Comparison of ENCODE assay signal across 1 cellular context in genomic region chr2:55693181-55694125, GRCh38.
TF ChIP-seq lines count a peak whose summit lies in the region.

PNPT1 (minus strand) TSS chr2:55693844; CDS start chr2:55693823, 21 bp downstream.

TF ChIP-seq in HepG2, 621 proteins besides CTCF, POLR2A, EP300 and RAD21 (continued from another document and continues in another):
- TF ChIP-seq, protein P1, sequence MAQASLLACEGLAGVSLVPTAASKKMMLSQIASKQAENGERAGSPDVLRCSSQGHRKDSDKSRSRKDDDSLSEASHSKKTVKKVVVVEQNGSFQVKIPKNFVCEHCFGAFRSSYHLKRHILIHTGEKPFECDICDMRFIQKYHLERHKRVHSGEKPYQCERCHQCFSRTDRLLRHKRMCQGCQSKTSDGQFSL (CRISPR knock-in tag; IDR thresholded peaks at IDR 0.05): no peak
- TF ChIP-seq ZC3H13 (CRISPR knock-in tag; IDR thresholded peaks at IDR 0.05): peak; percentile 76; the same call in 1 of the 2 replicates
- TF ChIP-seq ZNF589 (CRISPR knock-in tag; conservative IDR thresholded peaks at IDR 0.05): peak; percentile 88
- TF ChIP-seq THAP9 (CRISPR knock-in tag; IDR thresholded peaks at IDR 0.05; ENCODE audit: borderline replicate concordance): peak; percentile 90; the same call in 1 of the 2 replicates
- TF ChIP-seq ZNF547 (CRISPR knock-in tag; IDR thresholded peaks at IDR 0.05): peak; percentile 91
- TF ChIP-seq, protein P2, sequence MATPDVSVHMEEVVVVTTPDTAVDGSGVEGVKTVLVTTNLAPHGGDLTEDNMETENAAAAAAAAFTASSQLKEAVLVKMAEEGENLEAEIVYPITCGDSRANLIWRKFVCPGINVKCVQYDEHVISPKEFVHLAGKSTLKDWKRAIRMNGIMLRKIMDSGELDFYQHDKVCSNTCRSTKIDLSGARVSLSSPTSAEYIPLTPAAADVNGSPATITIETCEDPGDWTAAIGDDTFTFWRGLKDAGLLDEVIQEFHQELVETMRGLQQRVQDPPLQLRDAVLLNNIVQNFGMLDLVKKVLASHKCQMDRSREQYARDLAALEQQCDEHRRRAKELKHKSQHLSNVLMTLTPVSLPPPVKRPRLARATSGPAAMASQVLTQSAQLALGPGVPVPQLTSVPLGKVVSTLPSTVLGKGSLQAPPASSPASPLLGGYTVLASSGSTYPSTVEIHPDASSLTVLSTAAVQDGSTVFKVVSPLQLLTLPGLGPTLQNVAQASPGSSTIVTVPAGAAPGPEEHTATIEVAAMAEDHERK (CRISPR knock-in tag; IDR thresholded peaks at IDR 0.05; ENCODE audit: low read depth): peak; percentile 61
- TF ChIP-seq ZIK1 (CRISPR knock-in tag; IDR thresholded peaks at IDR 0.05; ENCODE audit: borderline replicate concordance, low read depth): peak; percentile 77; the same call in 1 of the 2 replicates
- TF ChIP-seq TEAD3 (CRISPR knock-in tag; optimal IDR thresholded peaks at IDR 0.05; ENCODE audit: borderline replicate concordance): peak; percentile 80
- 0 out of 2 replicates have a peak, but pooled peaks have one; percentile 17 for TF ChIP-seq KDM1A (CRISPR knock-in tag; IDR thresholded peaks at IDR 0.05)
- TF ChIP-seq RELA (CRISPR knock-in tag; IDR thresholded peaks at IDR 0.05): peak; percentile 85
- TF ChIP-seq ZNF263 (CRISPR knock-in tag; IDR thresholded peaks at IDR 0.05): peak; percentile 52
- peak; percentile 88 for TF ChIP-seq ARHGAP35 (CRISPR knock-in tag; IDR thresholded peaks at IDR 0.05; ENCODE audit: borderline replicate concordance)
- TF ChIP-seq FOSL1 (CRISPR knock-in tag; IDR thresholded peaks at IDR 0.05; ENCODE audit: borderline replicate concordance): no peak
- peak; percentile 89 for TF ChIP-seq RBFOX2 (IDR thresholded peaks at IDR 0.05; ENCODE audit: low read depth, low read length)
- TF ChIP-seq RFXANK (CRISPR knock-in tag; IDR thresholded peaks at IDR 0.05): peak; percentile 68; the same call in 1 of the 2 replicates
- peak; percentile 26; the same call in 1 of the 2 replicates for TF ChIP-seq KDM6A (CRISPR knock-in tag; IDR thresholded peaks at IDR 0.05; ENCODE audit: low read depth)
- TF ChIP-seq ZNF549 (CRISPR knock-in tag; IDR thresholded peaks at IDR 0.05): no peak
- TF ChIP-seq TBX3 (IDR thresholded peaks at IDR 0.05; ENCODE audit: borderline replicate concordance): no peak
- no peak for TF ChIP-seq ZNF652 (CRISPR knock-in tag; IDR thresholded peaks at IDR 0.05; ENCODE audit: borderline replicate concordance, low read depth)
- TF ChIP-seq YY1 (IDR thresholded peaks at IDR 0.05; ENCODE audit: insufficient read depth, insufficient replicate concordance, low read depth, low read length): peak; percentile 99
- 0 out of 2 replicates have a peak, but pooled peaks have one; percentile 57 for TF ChIP-seq THYN1 (CRISPR knock-in tag; IDR thresholded peaks at IDR 0.05; ENCODE audit: borderline replicate concordance, low read depth)
- TF ChIP-seq MYC (CRISPR knock-in tag; IDR thresholded peaks at IDR 0.05; ENCODE audit: borderline replicate concordance): peak; percentile 100
- peak; percentile 69; the same call in 1 of the 2 replicates for TF ChIP-seq SIN3B (IDR thresholded peaks at IDR 0.05; ENCODE audit: low read length)
- no peak for TF ChIP-seq MLXIP (CRISPR knock-in tag; IDR thresholded peaks at IDR 0.05; ENCODE audit: borderline replicate concordance)
- TF ChIP-seq PAX8 (CRISPR knock-in tag; IDR thresholded peaks at IDR 0.05; ENCODE audit: borderline replicate concordance): no peak
- peak; percentile 86 for TF ChIP-seq ZNF709 (CRISPR knock-in tag; IDR thresholded peaks at IDR 0.05)
- peak; percentile 91 for TF ChIP-seq SPEN (CRISPR knock-in tag; IDR thresholded peaks at IDR 0.05; ENCODE audit: low read depth)
- no peak for TF ChIP-seq ZNF460 (CRISPR knock-in tag; IDR thresholded peaks at IDR 0.05; ENCODE audit: borderline replicate concordance)
- peak; percentile 92 for TF ChIP-seq ELF1 (CRISPR knock-in tag; IDR thresholded peaks at IDR 0.05)
- no peak for TF ChIP-seq ZNF10 (CRISPR knock-in tag; IDR thresholded peaks at IDR 0.05; ENCODE audit: borderline replicate concordance, low read depth)
- TF ChIP-seq KLF13 (CRISPR knock-in tag; IDR thresholded peaks at IDR 0.05): peak; percentile 53; the same call in 1 of the 2 replicates
- no peak for TF ChIP-seq ZNF343 (CRISPR knock-in tag; IDR thresholded peaks at IDR 0.05)
- TF ChIP-seq ZBTB37 (CRISPR knock-in tag; IDR thresholded peaks at IDR 0.05): no peak
- TF ChIP-seq CENPBD1 (CRISPR knock-in tag; IDR thresholded peaks at IDR 0.05; ENCODE audit: borderline replicate concordance, low read depth): no peak; the same call in 1 of the 2 replicates
- peak; percentile 99 for TF ChIP-seq NR0B2 (CRISPR knock-in tag; IDR thresholded peaks at IDR 0.05)
- TF ChIP-seq, protein P3, sequence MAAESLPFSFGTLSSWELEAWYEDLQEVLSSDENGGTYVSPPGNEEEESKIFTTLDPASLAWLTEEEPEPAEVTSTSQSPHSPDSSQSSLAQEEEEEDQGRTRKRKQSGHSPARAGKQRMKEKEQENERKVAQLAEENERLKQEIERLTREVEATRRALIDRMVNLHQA (CRISPR knock-in tag; IDR thresholded peaks at IDR 0.05): no peak
- no peak for TF ChIP-seq THAP7 (CRISPR knock-in tag; IDR thresholded peaks at IDR 0.05)
- TF ChIP-seq DR1 (CRISPR knock-in tag; IDR thresholded peaks at IDR 0.05): peak; percentile 25; the same call in 1 of the 2 replicates
- TF ChIP-seq ZNF879 (CRISPR knock-in tag; IDR thresholded peaks at IDR 0.05): peak; percentile 89; the same call in 1 of the 2 replicates
- TF ChIP-seq, protein P4, sequence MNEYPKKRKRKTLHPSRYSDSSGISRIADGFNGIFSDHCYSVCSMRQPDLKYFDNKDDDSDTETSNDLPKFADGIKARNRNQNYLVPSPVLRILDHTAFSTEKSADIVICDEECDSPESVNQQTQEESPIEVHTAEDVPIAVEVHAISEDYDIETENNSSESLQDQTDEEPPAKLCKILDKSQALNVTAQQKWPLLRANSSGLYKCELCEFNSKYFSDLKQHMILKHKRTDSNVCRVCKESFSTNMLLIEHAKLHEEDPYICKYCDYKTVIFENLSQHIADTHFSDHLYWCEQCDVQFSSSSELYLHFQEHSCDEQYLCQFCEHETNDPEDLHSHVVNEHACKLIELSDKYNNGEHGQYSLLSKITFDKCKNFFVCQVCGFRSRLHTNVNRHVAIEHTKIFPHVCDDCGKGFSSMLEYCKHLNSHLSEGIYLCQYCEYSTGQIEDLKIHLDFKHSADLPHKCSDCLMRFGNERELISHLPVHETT (CRISPR knock-in tag; conservative IDR thresholded peaks at IDR 0.05): no peak; the same call in 1 of the 2 replicates
- no peak for TF ChIP-seq SRSF4 (IDR thresholded peaks at IDR 0.05; ENCODE audit: low read depth, low read length, poor library complexity, severe bottlenecking)
- peak; percentile 48 for TF ChIP-seq ATF3 (CRISPR knock-in tag; IDR thresholded peaks at IDR 0.05)
- peak; percentile 92; the same call in 1 of the 2 replicates for TF ChIP-seq ZNF546 (CRISPR knock-in tag; conservative IDR thresholded peaks at IDR 0.05)
- TF ChIP-seq SIN3A (IDR thresholded peaks at IDR 0.05; ENCODE audit: borderline replicate concordance, low read depth, low read length): peak; percentile 97
- TF ChIP-seq SOX13 (IDR thresholded peaks at IDR 0.05): no peak
- peak in 1 of 2 experiments; percentile 63; a peak in 2 of 4 replicates for TF ChIP-seq SOX13 (CRISPR knock-in tag; conservative IDR thresholded peaks at IDR 0.05 in 1 of 2, IDR thresholded peaks at IDR 0.05 in 1 of 2)
- TF ChIP-seq, protein P5, sequence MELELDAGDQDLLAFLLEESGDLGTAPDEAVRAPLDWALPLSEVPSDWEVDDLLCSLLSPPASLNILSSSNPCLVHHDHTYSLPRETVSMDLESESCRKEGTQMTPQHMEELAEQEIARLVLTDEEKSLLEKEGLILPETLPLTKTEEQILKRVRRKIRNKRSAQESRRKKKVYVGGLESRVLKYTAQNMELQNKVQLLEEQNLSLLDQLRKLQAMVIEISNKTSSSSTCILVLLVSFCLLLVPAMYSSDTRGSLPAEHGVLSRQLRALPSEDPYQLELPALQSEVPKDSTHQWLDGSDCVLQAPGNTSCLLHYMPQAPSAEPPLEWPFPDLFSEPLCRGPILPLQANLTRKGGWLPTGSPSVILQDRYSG (CRISPR knock-in tag; IDR thresholded peaks at IDR 0.05): peak; percentile 77; the same call in 1 of the 2 replicates
- peak; percentile 98 for TF ChIP-seq KMT2B (CRISPR knock-in tag; IDR thresholded peaks at IDR 0.05)
- TF ChIP-seq, protein P6, sequence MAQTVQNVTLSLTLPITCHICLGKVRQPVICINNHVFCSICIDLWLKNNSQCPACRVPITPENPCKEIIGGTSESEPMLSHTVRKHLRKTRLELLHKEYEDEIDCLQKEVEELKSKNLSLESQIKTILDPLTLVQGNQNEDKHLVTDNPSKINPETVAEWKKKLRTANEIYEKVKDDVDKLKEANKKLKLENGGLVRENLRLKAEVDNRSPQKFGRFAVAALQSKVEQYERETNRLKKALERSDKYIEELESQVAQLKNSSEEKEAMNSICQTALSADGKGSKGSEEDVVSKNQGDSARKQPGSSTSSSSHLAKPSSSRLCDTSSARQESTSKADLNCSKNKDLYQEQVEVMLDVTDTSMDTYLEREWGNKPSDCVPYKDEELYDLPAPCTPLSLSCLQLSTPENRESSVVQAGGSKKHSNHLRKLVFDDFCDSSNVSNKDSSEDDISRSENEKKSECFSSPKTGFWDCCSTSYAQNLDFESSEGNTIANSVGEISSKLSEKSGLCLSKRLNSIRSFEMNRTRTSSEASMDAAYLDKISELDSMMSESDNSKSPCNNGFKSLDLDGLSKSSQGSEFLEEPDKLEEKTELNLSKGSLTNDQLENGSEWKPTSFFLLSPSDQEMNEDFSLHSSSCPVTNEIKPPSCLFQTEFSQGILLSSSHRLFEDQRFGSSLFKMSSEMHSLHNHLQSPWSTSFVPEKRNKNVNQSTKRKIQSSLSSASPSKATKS (CRISPR knock-in tag; IDR thresholded peaks at IDR 0.05): peak; percentile 72; the same call in 1 of the 2 replicates
- 0 out of 2 replicates have a peak, but pooled peaks have one; percentile 82 for TF ChIP-seq ZNF251 (CRISPR knock-in tag; IDR thresholded peaks at IDR 0.05)
